8 cellular contexts compared by ENCODE assay signal in genomic region chr5:16690243-16690839, GRCh38.
DNase-seq lines count a peak whose midpoint lies in the region; ATAC-seq, FAIRE-seq and TF ChIP-seq lines count a peak whose summit lies in the region.

No MANE protein-coding gene starts in this region.

- H3K4me3 ChIP-seq in astrocyte of the cerebellum (ENCODE audit: low read depth, low read length) = no peak overlapping the region

- no peak for TF ChIP-seq POLR2A in GM12891 (IDR thresholded peaks at IDR 0.05; ENCODE audit: low read depth, low read length)

- peak; percentile 80 for TF ChIP-seq CTCF in astrocyte of the cerebellum (IDR thresholded peaks at IDR 0.05; ENCODE audit: low read depth, low read length, missing control alignments)
- no peak for TF ChIP-seq CTCF in omental fat pad (IDR thresholded peaks at IDR 0.05)

- H3K27me3 ChIP-seq in layer of hippocampus (ENCODE audit: control insufficient read depth, insufficient read depth, low read length) = no peaks in the 10 kb centered on the region

- ATAC-seq in HG02973 (IDR thresholded peaks at IDR 0.05; ENCODE audit: unreplicated experiment) (peak; percentile 94), omental fat pad (ENCODE audit: low FRiP score) (no peak)

- peak overlapping the region; percentile 50 for H3K27ac ChIP-seq in layer of hippocampus (ENCODE audit: low read depth, low read length)

- FAIRE-seq in GM12891 (lab: Jason Lieb, UNC) = no peak
- no peak for FAIRE-seq in urothelium cell line (lab: Jason Lieb, UNC)

- in situ Hi-C loops in astrocyte of the cerebellum (cut with HindIII; ENCODE audit: low sequenced_read_pairs) = no loop called here

- DNase-seq in AG08396 (ENCODE audit: low spot score) (peak; percentile 81), GM12891 (ENCODE audit: insufficient read length, low spot score) (peak; percentile 41), NCI-H226 (peak; percentile 4), astrocyte of the cerebellum (ENCODE audit: low read depth) (peak; percentile 23), urothelium cell line (ENCODE audit: low spot score) (peak; percentile 85), omental fat pad (ENCODE audit: low spot score) (no peak)

TF ChIP-seq in GM12891, 5 proteins besides CTCF, POLR2A, EP300 and RAD21:
- TF ChIP-seq TAF1 (IDR thresholded peaks at IDR 0.05; ENCODE audit: low read depth, low read length) = no peak
- no peak for TF ChIP-seq PAX5 (IDR thresholded peaks at IDR 0.05; ENCODE audit: insufficient read depth, low read length, severe bottlenecking)
- TF ChIP-seq POU2F2 (IDR thresholded peaks at IDR 0.05; ENCODE audit: low read depth, low read length) = no peak
- no peak for TF ChIP-seq SPI1 (IDR thresholded peaks at IDR 0.05; ENCODE audit: low read depth, low read length)
- no peak for TF ChIP-seq POLR2AphosphoS5 (IDR thresholded peaks at IDR 0.05; ENCODE audit: low read depth, low read length)
